17 cellular contexts compared by ENCODE assay signal in genomic region chr2:48412409-48413259, GRCh38. TPM values are rescaled to one million over a fixed set of nuclear protein-coding genes. Genes with fewer than 3 reads are reported as not detected.
A peak's percentile ranks its signal among the peaks of the same experiment; 100 is the strongest.
DNase-seq lines count a peak whose midpoint lies in the region; ATAC-seq and TF ChIP-seq lines count a peak whose summit lies in the region.
"Had no signal": no experiment of that assay in that cellular context is flagged by ENCODE, and none has a peak within 500 bp of the region (broad histone marks: within the 10 kb centered on the region; RNA-seq: fewer than 3 reads in every experiment).

No MANE protein-coding gene starts in this region.

- DNase-seq in ascending aorta (ENCODE audit: low spot score in 2 of 2) (no peak), left lung (no peak), colonic mucosa (no peak)
- DNase-seq: activated CD8-positive, alpha-beta T cell treated with anti-CD3 and anti-CD28 coated beads, Interleukin-2, amount 10 ng/mL, durations not matched to agents 7 days and 5 days; adrenal gland; DMS53; kidney glomerular epithelial cell; naive B cell; NCI-H187; NCI-H510A; OCI-M1 had no signal

- H3F3A ChIP-seq in Loucy (ENCODE audit: low read depth): peaks cover 10% of the 10 kb centered on the region; the same call in 1 of the 2 replicates

- H3K27ac ChIP-seq in ascending aorta (peak overlapping the region; percentile 3 to 24), left lung (no peak overlapping the region), subcutaneous abdominal adipose tissue (ENCODE audit: low read depth, low read length) (peak overlapping the region; percentile 77), colonic mucosa (no peak overlapping the region)
- H3K27ac ChIP-seq: epithelial cell of prostate, suprapubic skin had no signal

- H3K36me3 ChIP-seq in Loucy (ENCODE audit: insufficient read depth, low read length): no peaks in the 10 kb centered on the region
- no peaks in the 10 kb centered on the region for H3K36me3 ChIP-seq in ascending aorta
- H3K36me3 ChIP-seq in left lung: no peaks in the 10 kb centered on the region
- H3K36me3 ChIP-seq in subcutaneous abdominal adipose tissue (ENCODE audit: control insufficient read depth in 5 of 5, insufficient read depth in 5 of 5, low read length in 5 of 5): no peaks in the 10 kb centered on the region
- no peaks in the 10 kb centered on the region for H3K36me3 ChIP-seq in colonic mucosa
- H3K36me3 ChIP-seq: adrenal gland, suprapubic skin had no signal

- 0 out of 2 replicates have a peak overlapping the region, but pooled peaks have one; percentile 13 for H2AFZ ChIP-seq in Loucy (ENCODE audit: low read length)

- H3K9me3 ChIP-seq in Loucy (ENCODE audit: insufficient read depth, low read depth, low read length): no peaks in the 10 kb centered on the region
- H3K9me3 ChIP-seq in ascending aorta: no peaks in the 10 kb centered on the region
- H3K9me3 ChIP-seq in left lung: no peaks in the 10 kb centered on the region
- peaks cover 0 to 5% (median 0%) of the 10 kb centered on the region in 5 donors for H3K9me3 ChIP-seq in subcutaneous abdominal adipose tissue (ENCODE audit: control insufficient read depth in 5 of 5, low read length in 5 of 5)
- no peaks in the 10 kb centered on the region for H3K9me3 ChIP-seq in colonic mucosa
- H3K9me3 ChIP-seq: adrenal gland, suprapubic skin had no signal

- peak; percentile 46 for ATAC-seq in left lung
- ATAC-seq in GM21360 (IDR thresholded peaks at IDR 0.05; ENCODE audit: unreplicated experiment): no peak
- ATAC-seq in GM18511 (IDR thresholded peaks at IDR 0.05; ENCODE audit: unreplicated experiment): no peak
- ATAC-seq: activated CD8-positive, alpha-beta T cell treated with anti-CD3 and anti-CD28 coated beads, Interleukin-2, amount 10 ng/mL, durations not matched to agents 7 days and 5 days had no signal

- no peak overlapping the region for H3K9ac ChIP-seq in Loucy (ENCODE audit: low read depth, low read length, poor library complexity, severe bottlenecking)
- peak overlapping the region in 2 of 5 donors; percentile 35 to 40 for H3K9ac ChIP-seq in subcutaneous abdominal adipose tissue (ENCODE audit: low read length in 5 of 5)
- H3K9ac ChIP-seq in colonic mucosa (ENCODE audit: low read depth in 2 of 2, low read length in 2 of 2): no peak overlapping the region

- no peaks in the 10 kb centered on the region for H3K9me2 ChIP-seq in Loucy (replicated peaks; ENCODE audit: low read depth, low read length)

- H3K4me3 ChIP-seq in Loucy (ENCODE audit: low read length, poor library complexity, severe bottlenecking) (no peak overlapping the region), ascending aorta (no peak overlapping the region), left lung (no peak overlapping the region), subcutaneous abdominal adipose tissue (ENCODE audit: low read depth in 1 of 5, low read length in 5 of 5) (peak overlapping the region in 2 of 5 donors; percentile 41 to 48), colonic mucosa (no peak overlapping the region)
- H3K4me3 ChIP-seq: adrenal gland, suprapubic skin had no signal

- H3K27me3 ChIP-seq in Loucy (ENCODE audit: insufficient read depth, low read length, poor library complexity, severe bottlenecking): no peaks in the 10 kb centered on the region
- H3K27me3 ChIP-seq in ascending aorta: no peaks in the 10 kb centered on the region
- H3K27me3 ChIP-seq in left lung: no peaks in the 10 kb centered on the region
- no peaks in the 10 kb centered on the region for H3K27me3 ChIP-seq in subcutaneous abdominal adipose tissue (ENCODE audit: control insufficient read depth in 5 of 5, insufficient read depth in 4 of 5, low read length in 5 of 5)
- H3K27me3 ChIP-seq in colonic mucosa: no peaks in the 10 kb centered on the region
- H3K27me3 ChIP-seq: adrenal gland, suprapubic skin had no signal

- no peak overlapping the region for H3K4me2 ChIP-seq in Loucy (ENCODE audit: low read depth, low read length, poor library complexity, severe bottlenecking)

- intact Hi-C loops in ascending aorta (cut with DNase I): no loop called here
- intact Hi-C loops in left lung (cut with DNase I): no loop called here
- intact Hi-C loops in colonic mucosa (cut with DNase I): no loop called here

- H3K4me1 ChIP-seq in Loucy (ENCODE audit: insufficient read depth, low read length, poor library complexity, severe bottlenecking) (peaks cover 33% of the 10 kb centered on the region), ascending aorta (peaks cover 0 to 16% of the 10 kb centered on the region in 2 donors), left lung (peaks cover 2 to 24% of the 10 kb centered on the region in 2 donors), subcutaneous abdominal adipose tissue (ENCODE audit: control insufficient read depth in 5 of 5, insufficient read depth in 5 of 5, low read length in 5 of 5) (peaks cover 19 to 72% (median 45%) of the 10 kb centered on the region in 5 donors), colonic mucosa (no peaks in the 10 kb centered on the region)

- H4K20me1 ChIP-seq in Loucy (ENCODE audit: insufficient read depth, low read length, poor library complexity, severe bottlenecking): no peaks in the 10 kb centered on the region

- no peaks in the 10 kb centered on the region for H3K79me2 ChIP-seq in Loucy (ENCODE audit: insufficient read depth, low read length)

- TF ChIP-seq CTCF in Loucy (conservative IDR thresholded peaks at IDR 0.05; ENCODE audit: low read length): no peak
- no peak for TF ChIP-seq CTCF in ascending aorta (IDR thresholded peaks at IDR 0.05)
- TF ChIP-seq CTCF in left lung (IDR thresholded peaks at IDR 0.05): no peak
- TF ChIP-seq CTCF in colonic mucosa (IDR thresholded peaks at IDR 0.05): no peak

RNA-seq across cellular contexts. Expression of gene PPP1R21, which starts 27.9 kb away (rescaled TPM):
- total RNA-seq in ascending aorta (16.6 TPM), left lung (10 to 100 TPM; 26.2 to 26.4 TPM), colonic mucosa (10 to 100 TPM; 13.9 to 21.5 TPM)

Comparison
In these comparisons a context has a peak if more than half of its experiments do, and no peak if none do; other contexts are left out.
1. H3K27ac ChIP-seq: peak in ascending aorta (2 of 2) and subcutaneous abdominal adipose tissue (single experiment); none in left lung (0 of 2) and colonic mucosa (single experiment).